ENCODE assay signal across 25 cellular contexts in genomic region chr1:232598133-232598532, GRCh38. TPM values are rescaled to one million over a fixed set of nuclear protein-coding genes. Genes with fewer than 3 reads are reported as not detected.
DNase-seq lines count a peak whose midpoint lies in the region; ATAC-seq and TF ChIP-seq lines count a peak whose summit lies in the region.
"Had no signal": no experiment of that assay in that cellular context is flagged by ENCODE, and none has a peak within 500 bp of the region (broad histone marks: within the 10 kb centered on the region; RNA-seq: fewer than 3 reads in every experiment).

No MANE protein-coding gene starts in this region.

- H3K4me1 Mint-ChIP-seq in CD4-positive, alpha-beta T cell (ENCODE audit: low read depth) = peaks cover 22% of the 10 kb centered on the region
- peaks cover 67% of the 10 kb centered on the region for H3K4me1 Mint-ChIP-seq in dendritic cell treated with granulocyte-macrophage colony-stimulating factor and Interleukin-4, amounts not matched to agents 40 ng/mL and 50 ng/mL, for 4 days (ENCODE audit: low read depth)
- peaks cover 14% of the 10 kb centered on the region for H3K4me1 Mint-ChIP-seq in activated naive CD8-positive, alpha-beta T cell treated with anti-CD3 and anti-CD28 coated beads for 36 hours

- H3K27me3 ChIP-seq in CD4-positive, alpha-beta T cell (ENCODE audit: control insufficient read depth, insufficient read depth, low read length) = no peaks in the 10 kb centered on the region
- H3K27me3 ChIP-seq: BE2C, hepatocyte, sigmoid colon, SJSA1 had no signal

- peak overlapping the region; percentile 18 for H3K27ac Mint-ChIP-seq in CD4-positive, alpha-beta T cell
- H3K27ac Mint-ChIP-seq in dendritic cell treated with granulocyte-macrophage colony-stimulating factor and Interleukin-4, amounts not matched to agents 40 ng/mL and 50 ng/mL, for 4 days = peak overlapping the region; percentile 71
- no peak overlapping the region for H3K27ac Mint-ChIP-seq in activated naive CD8-positive, alpha-beta T cell treated with anti-CD3 and anti-CD28 coated beads for 36 hours
- H3K27ac Mint-ChIP-seq: activated naive CD4-positive, alpha-beta T cell treated with anti-CD3 and anti-CD28 coated beads, Interleukin-2, amount 50 U/mL, for 72 hours; activated T-helper 2 cell treated with anti-CD3 and anti-CD28 coated beads, Interferon-gamma antibody, Interleukin-2, Interleukin-4, amounts not matched to agents 10 μg/mL and 5 μg/mL and 100 μg/mL, durations not matched to agents 14 hours and 24 hours and 36 hours; H9 had no signal

- no peaks in the 10 kb centered on the region for H3K36me3 Mint-ChIP-seq in CD4-positive, alpha-beta T cell (ENCODE audit: low read depth)
- peaks cover 8% of the 10 kb centered on the region for H3K36me3 Mint-ChIP-seq in dendritic cell treated with granulocyte-macrophage colony-stimulating factor and Interleukin-4, amounts not matched to agents 40 ng/mL and 50 ng/mL, for 4 days (ENCODE audit: low read depth)
- H3K36me3 Mint-ChIP-seq in activated naive CD8-positive, alpha-beta T cell treated with anti-CD3 and anti-CD28 coated beads for 36 hours = no peaks in the 10 kb centered on the region

- H3K9me3 ChIP-seq in CD4-positive, alpha-beta T cell (ENCODE audit: control insufficient read depth, low read length) = no peaks in the 10 kb centered on the region
- H3K9me3 ChIP-seq: BE2C, sigmoid colon, SJSA1 had no signal

- ATAC-seq in CD4-positive, alpha-beta T cell (ENCODE audit: poor library complexity) = no peak
- ATAC-seq in GM18498 (IDR thresholded peaks at IDR 0.05; ENCODE audit: unreplicated experiment) (peak; percentile 16), HG02970 (IDR thresholded peaks at IDR 0.05; ENCODE audit: low FRiP score, unreplicated experiment) (peak; percentile 2)
- ATAC-seq: activated naive CD4-positive, alpha-beta T cell treated with anti-CD3 and anti-CD28 coated beads, Interleukin-2, amount 50 U/mL, for 72 hours; naive thymus-derived CD4-positive, alpha-beta T cell had no signal

- no peak overlapping the region for H3K4me3 Mint-ChIP-seq in CD4-positive, alpha-beta T cell
- H3K4me3 Mint-ChIP-seq in dendritic cell treated with granulocyte-macrophage colony-stimulating factor and Interleukin-4, amounts not matched to agents 40 ng/mL and 50 ng/mL, for 4 days = no peak overlapping the region
- H3K4me3 Mint-ChIP-seq in activated naive CD8-positive, alpha-beta T cell treated with anti-CD3 and anti-CD28 coated beads for 36 hours = no peak overlapping the region
- H3K4me3 Mint-ChIP-seq: H9; naive thymus-derived CD4-positive, alpha-beta T cell; type B pancreatic cell had no signal

- no peak overlapping the region for H3K27ac ChIP-seq in CD4-positive, alpha-beta T cell (ENCODE audit: low read depth, low read length)
- H3K27ac ChIP-seq: hepatocyte, RWPE1, SJSA1 had no signal

- no peak for TF ChIP-seq CTCF in CD4-positive, alpha-beta T cell (IDR thresholded peaks at IDR 0.05)

- CTCF ChIA-PET in CD4-positive, alpha-beta T cell (lab: Charles Lee) = no interaction called here

- POLR2A ChIA-PET in CD4-positive, alpha-beta T cell (lab: Charles Lee) = interaction anchor here (0.7 to 1.4 kb wide), 3 partner anchors 21 to 1639 kb away, joined by 3 to 4 read pairs (median 3); no protein-coding TSS in a partner anchor

- no peaks in the 10 kb centered on the region for H3K9me3 Mint-ChIP-seq in CD4-positive, alpha-beta T cell
- H3K9me3 Mint-ChIP-seq in dendritic cell treated with granulocyte-macrophage colony-stimulating factor and Interleukin-4, amounts not matched to agents 40 ng/mL and 50 ng/mL, for 4 days = no peaks in the 10 kb centered on the region
- no peaks in the 10 kb centered on the region for H3K9me3 Mint-ChIP-seq in activated naive CD8-positive, alpha-beta T cell treated with anti-CD3 and anti-CD28 coated beads for 36 hours
- H3K9me3 Mint-ChIP-seq: activated T-helper 2 cell treated with anti-CD3 and anti-CD28 coated beads, Interferon-gamma antibody, Interleukin-2, Interleukin-4, amounts not matched to agents 10 μg/mL and 5 μg/mL and 100 μg/mL, durations not matched to agents 14 hours and 24 hours and 36 hours; H9 had no signal

- no peak for DNase-seq in CD4-positive, alpha-beta T cell
- DNase-seq in NCI-H1092 treated with DMSO at 0.1 percent for 48 hours (lab: John Stamatoyannopoulos, UW) = no peak
- no peak for DNase-seq in activated naive CD8-positive, alpha-beta T cell treated with anti-CD3 and anti-CD28 coated beads for 36 hours
- no peak for DNase-seq in inferior parietal cortex (ENCODE audit: extremely low spot score)
- no peak for DNase-seq in NCI-H1694 treated with DMSO at 0.1 percent for 48 hours (lab: John Stamatoyannopoulos, UW)
- DNase-seq: activated CD4-positive, CD25-positive, alpha-beta regulatory T cell; activated CD8-positive, alpha-beta memory T cell treated with anti-CD3 and anti-CD28 coated beads, Interleukin-2, amount 50 U/mL, for 48 hours; BE2C; COR-L47; H9; naive thymus-derived CD4-positive, alpha-beta T cell; NCI-H146; occipital lobe; sigmoid colon; stimulated activated CD4-positive, alpha-beta T cell treated with anti-CD3 and anti-CD28 coated beads, Interleukin-4, amount 100 ng/mL, for 24 hours; substantia nigra had no signal

- no peaks in the 10 kb centered on the region for H3K27me3 Mint-ChIP-seq in CD4-positive, alpha-beta T cell
- no peaks in the 10 kb centered on the region for H3K27me3 Mint-ChIP-seq in dendritic cell treated with granulocyte-macrophage colony-stimulating factor and Interleukin-4, amounts not matched to agents 40 ng/mL and 50 ng/mL, for 4 days
- no peaks in the 10 kb centered on the region for H3K27me3 Mint-ChIP-seq in activated naive CD8-positive, alpha-beta T cell treated with anti-CD3 and anti-CD28 coated beads for 36 hours
- H3K27me3 Mint-ChIP-seq: naive thymus-derived CD4-positive, alpha-beta T cell; type B pancreatic cell had no signal

- intact Hi-C loops in CD4-positive, alpha-beta T cell (cut with DNase I, micrococcal nuclease) = no loop called here
- intact Hi-C loops in dendritic cell treated with granulocyte-macrophage colony-stimulating factor and Interleukin-4, amounts not matched to agents 40 ng/mL and 50 ng/mL, for 4 days (cut with micrococcal nuclease) = no loop called here

RNA-seq across cellular contexts. Expression of gene SIPA1L2, which starts 31.8 kb away (rescaled TPM):
- total RNA-seq in CD4-positive, alpha-beta T cell = 1 to 10 TPM; 1.8 to 1.9 TPM
- 1 to 10 TPM; 1.6 to 1.7 TPM for total RNA-seq in activated naive CD8-positive, alpha-beta T cell treated with anti-CD3 and anti-CD28 coated beads for 36 hours
